ENCODE assay signal across 10 cellular contexts in genomic region chr13:48493076-48493765, GRCh38. TPM values are rescaled to one million over a fixed set of nuclear protein-coding genes. Genes with fewer than 3 reads are reported as not detected.
DNase-seq lines count a peak whose midpoint lies in the region; ATAC-seq and TF ChIP-seq lines count a peak whose summit lies in the region.
"Had no signal": no experiment of that assay in that cellular context is flagged by ENCODE, and none has a peak within 500 bp of the region (broad histone marks: within the 10 kb centered on the region; RNA-seq: fewer than 3 reads in every experiment).

No MANE protein-coding gene starts in this region.

- no peaks in the 10 kb centered on the region for H3K9me2 ChIP-seq in Loucy (replicated peaks; ENCODE audit: low read depth, low read length)

- no peak overlapping the region for H3K4me3 Mint-ChIP-seq in natural killer cell treated with Interleukin-12 subunit alpha and Interleukin-12 subunit beta and Interleukin-15 and Interleukin-18, amount 100 ng/mL, for 72 hours
- H3K4me3 Mint-ChIP-seq: memory B cell had no signal

- peaks cover 35 to 36% of the 10 kb centered on the region in 2 donors for H3K4me1 Mint-ChIP-seq in natural killer cell treated with Interleukin-12 subunit alpha and Interleukin-12 subunit beta and Interleukin-15 and Interleukin-18, amount 100 ng/mL, for 72 hours (ENCODE audit: low read depth in 2 of 2)

- peaks cover 38% of the 10 kb centered on the region for H3K79me2 ChIP-seq in Loucy (ENCODE audit: insufficient read depth, low read length)

- no peaks in the 10 kb centered on the region for H3K27me3 Mint-ChIP-seq in natural killer cell treated with Interleukin-12 subunit alpha and Interleukin-12 subunit beta and Interleukin-15 and Interleukin-18, amount 100 ng/mL, for 72 hours
- H3K27me3 Mint-ChIP-seq: memory B cell had no signal

- H4K20me1 ChIP-seq in Loucy (ENCODE audit: insufficient read depth, low read length, poor library complexity, severe bottlenecking), result no peaks in the 10 kb centered on the region

- H3K9me3 Mint-ChIP-seq in natural killer cell treated with Interleukin-12 subunit alpha and Interleukin-12 subunit beta and Interleukin-15 and Interleukin-18, amount 100 ng/mL, for 72 hours, result no peaks in the 10 kb centered on the region
- H3K9me3 Mint-ChIP-seq: memory B cell had no signal

- no peak for DNase-seq in natural killer cell treated with Interleukin-12 subunit alpha and Interleukin-12 subunit beta and Interleukin-15 and Interleukin-18, amount 100 ng/mL, for 72 hours (ENCODE audit: low spot score)
- no peak for DNase-seq in Ammon's horn (ENCODE audit: low spot score)
- DNase-seq in NCI-H146 treated with DMSO at 0.1 percent for 48 hours (lab: John Stamatoyannopoulos, UW; ENCODE audit: unreplicated experiment), result no peak
- no peak for DNase-seq in epidermal melanocyte (ENCODE audit: insufficient read length, low spot score)
- no peak for DNase-seq in stimulated activated CD4-positive, alpha-beta T cell treated with anti-CD3 and anti-CD28 coated beads, Interleukin-1b, Interleukin-23, amount 100 ng/mL, for 48 hours
- DNase-seq: NCI-H748 treated with DMSO at 0.1 percent for 48 hours had no signal

- no peak overlapping the region for H3K27ac Mint-ChIP-seq in natural killer cell treated with Interleukin-12 subunit alpha and Interleukin-12 subunit beta and Interleukin-15 and Interleukin-18, amount 100 ng/mL, for 72 hours
- H3K27ac Mint-ChIP-seq: memory B cell had no signal

- peak overlapping the region; percentile 89 for H3K4me2 ChIP-seq in Loucy (ENCODE audit: low read depth, low read length, poor library complexity, severe bottlenecking)

- H3K9me3 ChIP-seq in Loucy (ENCODE audit: insufficient read depth, low read depth, low read length) (no peaks in the 10 kb centered on the region), duodenal mucosa (ENCODE audit: control insufficient read depth in 1 of 2, low read length in 2 of 2) (no peaks in the 10 kb centered on the region)

- H3K4me1 ChIP-seq in Loucy (ENCODE audit: insufficient read depth, low read length, poor library complexity, severe bottlenecking) (peaks cover 94% of the 10 kb centered on the region), duodenal mucosa (ENCODE audit: control insufficient read depth in 1 of 2, insufficient read depth in 2 of 2, low read length in 2 of 2) (peaks cover 10 to 12% of the 10 kb centered on the region in 2 donors)

- TF ChIP-seq CTCF in C4-2B (conservative IDR thresholded peaks at IDR 0.05), result no peak
- no peak for TF ChIP-seq CTCF in Loucy (conservative IDR thresholded peaks at IDR 0.05; ENCODE audit: low read length)

- peak overlapping the region; percentile 59 for H3K27ac ChIP-seq in C4-2B
- H3K27ac ChIP-seq in duodenal mucosa (ENCODE audit: low read depth, low read length), result peak overlapping the region; percentile 36

- H3K36me3 ChIP-seq in Loucy (ENCODE audit: insufficient read depth, low read length) (no peaks in the 10 kb centered on the region; the same call in 1 of the 2 replicates), duodenal mucosa (ENCODE audit: control insufficient read depth in 1 of 2, insufficient read depth in 2 of 2, low read length in 2 of 2) (peaks cover 3 to 4% of the 10 kb centered on the region in 2 donors)

- peaks cover 6% of the 10 kb centered on the region for H3K36me3 Mint-ChIP-seq in natural killer cell treated with Interleukin-12 subunit alpha and Interleukin-12 subunit beta and Interleukin-15 and Interleukin-18, amount 100 ng/mL, for 72 hours
- H3K36me3 Mint-ChIP-seq: memory B cell had no signal

- no peak overlapping the region for H2AFZ ChIP-seq in Loucy (ENCODE audit: low read length)

- peak; percentile 0 to 11 for ATAC-seq in natural killer cell treated with Interleukin-12 subunit alpha and Interleukin-12 subunit beta and Interleukin-15 and Interleukin-18, amount 100 ng/mL, for 72 hours

- no peaks in the 10 kb centered on the region for H3K27me3 ChIP-seq in Loucy (ENCODE audit: insufficient read depth, low read length, poor library complexity, severe bottlenecking)
- no peaks in the 10 kb centered on the region for H3K27me3 ChIP-seq in duodenal mucosa (ENCODE audit: control insufficient read depth in 1 of 2, insufficient read depth in 2 of 2, low read length in 2 of 2)

- H3K4me3 ChIP-seq in Loucy (ENCODE audit: low read length, poor library complexity, severe bottlenecking) (peak overlapping the region; percentile 77), duodenal mucosa (ENCODE audit: low read depth in 1 of 2, low read length in 2 of 2) (peak overlapping the region in 1 of 2 donors; percentile 44)

- H3K9ac ChIP-seq in Loucy (ENCODE audit: low read depth, low read length, poor library complexity, severe bottlenecking) (peak overlapping the region; percentile 95), duodenal mucosa (ENCODE audit: low read depth in 1 of 2, low read length in 2 of 2) (no peak overlapping the region)

- peaks cover 15% of the 10 kb centered on the region for H3F3A ChIP-seq in Loucy (ENCODE audit: low read depth)

RNA-seq across cellular contexts. Expression of gene RCBTB2, which starts 39.7 kb away (rescaled TPM):
- 10 to 100 TPM; 29.8 to 31.2 TPM for total RNA-seq in natural killer cell treated with Interleukin-12 subunit alpha and Interleukin-12 subunit beta and Interleukin-15 and Interleukin-18, amount 100 ng/mL, for 72 hours
